Comparison of ENCODE assay signal across 25 cellular contexts in the genomic region with DNA sequence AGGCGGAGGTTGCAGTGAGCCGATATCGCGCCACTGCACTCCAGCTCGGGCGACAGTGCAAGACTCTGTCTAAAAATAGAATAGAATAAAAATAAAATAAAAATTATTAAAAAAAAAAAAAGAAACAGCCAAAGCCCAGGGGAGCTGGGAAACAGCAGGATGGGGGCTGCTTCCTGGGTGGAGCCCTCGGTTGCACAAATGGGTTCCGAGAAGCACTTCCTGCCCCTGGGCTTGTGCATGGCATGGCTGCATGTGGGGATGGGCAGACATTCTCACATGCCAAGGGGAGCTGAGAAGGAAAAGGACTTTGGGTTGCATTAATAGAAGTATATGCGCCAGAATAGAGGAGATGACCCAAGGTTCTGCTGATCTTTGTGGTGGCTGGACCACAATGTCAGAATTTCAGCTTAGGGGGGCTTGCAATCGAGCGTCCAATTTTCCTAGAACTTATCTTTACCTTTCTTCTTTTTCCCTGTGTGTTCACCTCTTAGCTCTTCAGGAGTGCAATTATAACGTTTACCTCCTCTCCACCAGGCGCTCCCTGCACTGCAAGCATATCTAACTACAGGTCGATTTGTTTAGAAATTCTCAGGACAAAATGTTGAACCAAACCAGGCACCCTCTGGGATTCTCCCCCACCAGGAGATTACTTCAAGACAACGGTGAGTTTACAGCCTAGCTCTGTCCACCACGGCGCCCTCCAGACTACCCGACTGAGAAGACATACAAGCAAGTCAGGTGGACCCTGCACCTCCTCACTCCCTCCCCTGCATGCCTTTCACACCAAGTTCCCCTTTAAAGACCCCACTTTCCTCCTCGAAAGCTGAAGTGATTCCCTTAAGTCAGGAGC. TPM values are rescaled to one million over a fixed set of nuclear protein-coding genes. Genes with fewer than 3 reads are reported as not detected.
DNase-seq lines count a peak whose midpoint lies in the region; ATAC-seq and TF ChIP-seq lines count a peak whose summit lies in the region.
"Had no signal": no experiment of that assay in that cellular context is flagged by ENCODE, and none has a peak within 500 bp of the region (broad histone marks: within the 10 kb centered on the region; RNA-seq: fewer than 3 reads in every experiment).

No MANE protein-coding gene starts in this region.

- H3K27me3 ChIP-seq in BLaER1 (no peaks in the 10 kb centered on the region), stomach (peaks cover 0 to 13% (median 0%) of the 10 kb centered on the region in 3 donors)
- no peaks in the 10 kb centered on the region for H3K27me3 ChIP-seq in BLaER1 treated with 17β-estradiol and CSF1 and Interleukin-3, amounts not matched to agents 10 nM and 100 nM
- H3K27me3 ChIP-seq: upper lobe of left lung had no signal

- no peaks in the 10 kb centered on the region for H3K4me1 Mint-ChIP-seq in osteocyte (ENCODE audit: unreplicated experiment)
- H3K4me1 Mint-ChIP-seq: activated B cell treated with CpG ODN at 0.5 μM for 24 hours, CD14-positive monocyte had no signal

- intact Hi-C loops in stomach (cut with DNase I; ENCODE audit: low total_unique reads) = no loop called here

- DNase-seq in ecto neural progenitor cell (ENCODE audit: low spot score) = peak; percentile 41
- peak; percentile 56 for DNase-seq in osteocyte (ENCODE audit: extremely low spot score, unreplicated experiment)
- no peak for DNase-seq in stomach
- no peak for DNase-seq in stimulated activated CD4-positive, alpha-beta T cell treated with anti-CD3 and anti-CD28 coated beads, Interleukin-2, amount 100 ng/mL, for 48 hours
- DNase-seq: activated CD4-positive, alpha-beta T cell treated with anti-CD3 and anti-CD28 coated beads, Interleukin-2, amount 50 U/mL, for 4 hours; activated naive CD4-positive, alpha-beta T cell treated with Interleukin-2 at 50 U/mL for 16 hours; anterior cingulate cortex; Calu3; cortex of kidney; mesendoderm; NCI-H1092 treated with DMSO at 0.1 percent for 48 hours; NCI-H187; NCI-H524 treated with DMSO at 0.1 percent for 48 hours; occipital lobe; PC-3; stimulated activated CD4-positive, alpha-beta T cell treated with anti-CD3 and anti-CD28 coated beads, Interleukin-1b, Interleukin-23, amount 100 ng/mL, for 48 hours had no signal

- no peaks in the 10 kb centered on the region for H3K36me3 ChIP-seq in BLaER1
- H3K36me3 ChIP-seq in BLaER1 treated with 17β-estradiol and CSF1 and Interleukin-3, amounts not matched to agents 10 nM and 100 nM = no peaks in the 10 kb centered on the region
- H3K36me3 ChIP-seq in stomach = no peaks in the 10 kb centered on the region
- H3K36me3 ChIP-seq: upper lobe of left lung had no signal

- H3K4me3 Mint-ChIP-seq in osteocyte (ENCODE audit: unreplicated experiment) = no peak overlapping the region
- H3K4me3 Mint-ChIP-seq: activated B cell treated with CpG ODN at 0.5 μM for 24 hours, CD14-positive monocyte had no signal

- peaks cover 8% of the 10 kb centered on the region for H3K27me3 Mint-ChIP-seq in osteocyte (ENCODE audit: unreplicated experiment)

- H3K27ac Mint-ChIP-seq in osteocyte (ENCODE audit: unreplicated experiment) = no peak overlapping the region
- H3K27ac Mint-ChIP-seq: activated B cell treated with CpG ODN at 0.5 μM for 24 hours had no signal

- TF ChIP-seq CTCF in osteocyte (IDR thresholded peaks at IDR 0.05) (no peak), stomach (IDR thresholded peaks at IDR 0.05) (no peak)

- H3K4me3 ChIP-seq in BLaER1 = no peak overlapping the region
- H3K4me3 ChIP-seq in BLaER1 treated with 17β-estradiol and CSF1 and Interleukin-3, amounts not matched to agents 10 nM and 100 nM = no peak overlapping the region
- H3K4me3 ChIP-seq in stomach = no peak overlapping the region
- H3K4me3 ChIP-seq: K562, skin epidermis, upper lobe of left lung had no signal

- H3K36me3 Mint-ChIP-seq in osteocyte (ENCODE audit: unreplicated experiment) = no peaks in the 10 kb centered on the region
- H3K36me3 Mint-ChIP-seq: CD14-positive monocyte had no signal

- no peak for TF ChIP-seq POLR2A in stomach (IDR thresholded peaks at IDR 0.05)

- H4K20me1 ChIP-seq in BLaER1 = no peaks in the 10 kb centered on the region; the same call in 1 of the 2 replicates
- H4K20me1 ChIP-seq in BLaER1 treated with 17β-estradiol and CSF1 and Interleukin-3, amounts not matched to agents 10 nM and 100 nM = no peaks in the 10 kb centered on the region; a peak in 4 of 22 replicates

- H3K4me1 ChIP-seq in BLaER1 = peaks cover 11% of the 10 kb centered on the region; the same call in 1 of the 2 replicates
- peaks cover 0 to 21% (median 15%) of the 10 kb centered on the region in 10 experiments; a peak in 15 of 20 replicates for H3K4me1 ChIP-seq in BLaER1 treated with 17β-estradiol and CSF1 and Interleukin-3, amounts not matched to agents 10 nM and 100 nM
- no peaks in the 10 kb centered on the region for H3K4me1 ChIP-seq in stomach
- H3K4me1 ChIP-seq: upper lobe of left lung had no signal

- peak overlapping the region; percentile 5; the same call in 1 of the 2 replicates for H3K4me2 ChIP-seq in BLaER1
- peak overlapping the region in 8 of 11 experiments; percentile 16 to 71 (median 44); a peak in 14 of 22 replicates for H3K4me2 ChIP-seq in BLaER1 treated with 17β-estradiol and CSF1 and Interleukin-3, amounts not matched to agents 10 nM and 100 nM

- H3K9ac ChIP-seq in BLaER1 = no peak overlapping the region
- H3K9ac ChIP-seq in BLaER1 treated with 17β-estradiol and CSF1 and Interleukin-3, amounts not matched to agents 10 nM and 100 nM = no peak overlapping the region

- TF ChIP-seq EP300 in stomach (IDR thresholded peaks at IDR 0.05) = no peak

- no peak for ATAC-seq in esophagus mucosa
- ATAC-seq: K562, PC-3, Right ventricle myocardium inferior had no signal

- H3K9me3 ChIP-seq in BLaER1 = no peaks in the 10 kb centered on the region
- no peaks in the 10 kb centered on the region for H3K9me3 ChIP-seq in BLaER1 treated with 17β-estradiol and CSF1 and Interleukin-3, amounts not matched to agents 10 nM and 100 nM (replicated peaks in 1 of 11)
- no peaks in the 10 kb centered on the region for H3K9me3 ChIP-seq in stomach
- H3K9me3 ChIP-seq: upper lobe of left lung had no signal

- no peak overlapping the region for H3K27ac ChIP-seq in BLaER1
- H3K27ac ChIP-seq in BLaER1 treated with 17β-estradiol and CSF1 and Interleukin-3, amounts not matched to agents 10 nM and 100 nM = no peak overlapping the region
- no peak overlapping the region for H3K27ac ChIP-seq in stomach
- H3K27ac ChIP-seq: skin epidermis, upper lobe of left lung had no signal

- no peaks in the 10 kb centered on the region for H3K9me3 Mint-ChIP-seq in osteocyte (ENCODE audit: unreplicated experiment)
- H3K9me3 Mint-ChIP-seq: activated B cell treated with CpG ODN at 0.5 μM for 24 hours, CD14-positive monocyte had no signal

- WGBS in stomach, 5 donors = 75 to 79% (median 77%) methylated on average over 19 of the region's 19 CpGs

RNA-seq across cellular contexts. Expression of a gene that starts 53.2 kb away (rescaled TPM):
- 5.0 and 6.1 TPM in 2 replicates for total RNA-seq in osteocyte
- 0.08 TPM for total RNA-seq in esophagus mucosa
- 10 to 100 TPM in 1 of 5 donors, 1 to 10 TPM in 3, under 1 TPM in 1; 0.45 to 19.3 (median 3.3) TPM for total RNA-seq in stomach
- 1 to 10 TPM in 1 of 3 donors, under 1 TPM in 2; 0.43 to 1.3 (median 0.46) TPM for polyA plus RNA-seq in stomach
- total RNA-seq: activated B cell treated with CpG ODN at 0.5 μM for 24 hours, Calu3, K562 had no signal
- polyA plus RNA-seq: CD14-positive monocyte, K562 had no signal

Comparison
In these comparisons a context has a peak if more than half of its experiments do, and no peak if none do; other contexts are left out.
1. DNase-seq: peak in ecto neural progenitor cell (single experiment) and osteocyte (single experiment); none in stomach (single experiment) and stimulated activated CD4-positive, alpha-beta T cell treated with anti-CD3 and anti-CD28 coated beads, Interleukin-2, amount 100 ng/mL, for 48 hours (0 of 2).